ENCODE assay signal across 9 cellular contexts in genomic region chr6:112037783-112038216, GRCh38. TPM values are rescaled to one million over a fixed set of nuclear protein-coding genes. Genes with fewer than 3 reads are reported as not detected.
DNase-seq lines count a peak whose midpoint lies in the region; ATAC-seq and TF ChIP-seq lines count a peak whose summit lies in the region.
"Had no signal": no experiment of that assay in that cellular context is flagged by ENCODE, and none has a peak within 500 bp of the region (broad histone marks: within the 10 kb centered on the region; RNA-seq: fewer than 3 reads in every experiment).

No MANE protein-coding gene starts in this region.

- H3K36me3 ChIP-seq in BJ (ENCODE audit: control insufficient read depth, insufficient read depth, low read length) (no peaks in the 10 kb centered on the region), PC-9 (ENCODE audit: low read depth) (no peaks in the 10 kb centered on the region), esophagus muscularis mucosa (no peaks in the 10 kb centered on the region), osteoblast (ENCODE audit: insufficient read depth, low read length) (no peaks in the 10 kb centered on the region), prostate gland (no peaks in the 10 kb centered on the region)

- CTCF ChIA-PET in BJ (lab: Yijun Ruan, JAX), result interaction anchor here (1.8 to 2.4 kb wide), 2 partner anchors 23 to 328 kb away, joined by 6 to 13 read pairs; no protein-coding TSS in a partner anchor
- CTCF ChIA-PET in PC-9 (lab: Charles Lee), result interaction anchor here (0.6 to 0.8 kb wide), 2 partner anchors 22 to 328 kb away, joined by 3 read pairs; no protein-coding TSS in a partner anchor

- H3K9me3 ChIP-seq in PC-9 (ENCODE audit: insufficient read depth, low read depth) (no peaks in the 10 kb centered on the region), esophagus muscularis mucosa (no peaks in the 10 kb centered on the region), osteoblast (ENCODE audit: low read depth, low read length) (no peaks in the 10 kb centered on the region), prostate gland (no peaks in the 10 kb centered on the region)

- no peaks in the 10 kb centered on the region for H3K27me3 ChIP-seq in BJ (ENCODE audit: control insufficient read depth, insufficient read depth, low read length)
- no peaks in the 10 kb centered on the region for H3K27me3 ChIP-seq in PC-9 (ENCODE audit: insufficient read depth, low read depth)
- no peaks in the 10 kb centered on the region for H3K27me3 ChIP-seq in esophagus muscularis mucosa
- no peaks in the 10 kb centered on the region for H3K27me3 ChIP-seq in osteoblast (ENCODE audit: insufficient read depth, low read length)
- H3K27me3 ChIP-seq in prostate gland (replicated peaks; ENCODE audit: insufficient read depth), result no peaks in the 10 kb centered on the region

- no peak for TF ChIP-seq POLR2A in esophagus muscularis mucosa (IDR thresholded peaks at IDR 0.05; ENCODE audit: low read depth)
- no peak for TF ChIP-seq POLR2A in prostate gland (IDR thresholded peaks at IDR 0.05)

- H3K79me2 ChIP-seq in PC-9 (ENCODE audit: low read depth) (no peaks in the 10 kb centered on the region), osteoblast (ENCODE audit: insufficient read depth, low read length) (no peaks in the 10 kb centered on the region)

- H3K4me2 ChIP-seq in PC-9 (no peak overlapping the region), osteoblast (ENCODE audit: insufficient read depth, low read length) (peak overlapping the region; percentile 70)

- no TSS peak for BruUV-seq in PC-9 (replicated peaks; lab: Mats Ljungman, UMichigan)

- H3K4me3 ChIP-seq in BJ (ENCODE audit: low read depth, low read length) (no peak overlapping the region), PC-9 (no peak overlapping the region), esophagus muscularis mucosa (no peak overlapping the region), osteoblast (ENCODE audit: insufficient read depth, low read length) (peak overlapping the region; percentile 35), prostate gland (no peak overlapping the region)

- no peaks in the 10 kb centered on the region for H3F3A ChIP-seq in PC-9 (ENCODE audit: insufficient read depth, low read depth)

- H4K20me1 ChIP-seq in PC-9 (ENCODE audit: insufficient read depth) (no peaks in the 10 kb centered on the region), osteoblast (ENCODE audit: insufficient read depth, low read length) (no peaks in the 10 kb centered on the region)

- H3K4me1 ChIP-seq in PC-9 (replicated peaks; ENCODE audit: insufficient read depth) (0 out of 2 replicates have a peak, but pooled peaks cover 3% of the 10 kb centered on the region), esophagus muscularis mucosa (peaks cover 13 to 24% (median 13%) of the 10 kb centered on the region in 4 donors), osteoblast (ENCODE audit: insufficient read depth, low read length) (peaks cover 69% of the 10 kb centered on the region), prostate gland (replicated peaks) (no peaks in the 10 kb centered on the region)

- no peak for TF ChIP-seq EP300 in esophagus muscularis mucosa (IDR thresholded peaks at IDR 0.05)

- TF ChIP-seq CTCF in BJ (IDR thresholded peaks at IDR 0.05; ENCODE audit: insufficient read depth, low read depth, low read length) (no peak), PC-9 (conservative IDR thresholded peaks at IDR 0.05) (no peak), esophagus muscularis mucosa (IDR thresholded peaks at IDR 0.05) (no peak), osteoblast (IDR thresholded peaks at IDR 0.05; ENCODE audit: extremely low read depth, low read depth, low read length) (no peak), prostate gland (IDR thresholded peaks at IDR 0.05) (no peak)

- 9% methylated on average over 5 of the region's 8 CpGs for WGBS in esophagus muscularis mucosa
- WGBS in prostate gland, result 68% methylated on average over 8 of the region's 8 CpGs

- no peaks in the 10 kb centered on the region for H3K9me2 ChIP-seq in PC-9 (ENCODE audit: insufficient read depth)

- ATAC-seq in GM21528 (IDR thresholded peaks at IDR 0.05; ENCODE audit: low FRiP score, unreplicated experiment), result no peak

- H3K27ac ChIP-seq in PC-9 (no peak overlapping the region), esophagus muscularis mucosa (replicated peaks in 1 of 4) (peak overlapping the region; percentile 56 to 76 (median 66)), osteoblast (ENCODE audit: low read depth, low read length) (peak overlapping the region; percentile 100), prostate gland (peak overlapping the region in 1 of 2 donors; percentile 29)

- DNase-seq in BJ (ENCODE audit: low read depth) (peak; percentile 86), PC-9 (peak; percentile 26 to 64), esophagus muscularis mucosa (ENCODE audit: extremely low spot score) (no peak), osteoblast (ENCODE audit: insufficient read length, low spot score, missing footprints) (peak; percentile 86), NCI-H1105 treated with DMSO at 0.1 percent for 48 hours (lab: John Stamatoyannopoulos, UW) (no peak), NCI-H1092 (lab: John Stamatoyannopoulos, UW) (no peak), prostate gland (ENCODE audit: low spot score) (no peak)
- DNase-seq: NCI-H510A treated with DMSO at 0.1 percent for 48 hours had no signal

- intact Hi-C loops in PC-9 (cut with micrococcal nuclease; ENCODE audit: unreplicated experiment), result no loop called here
- intact Hi-C loops in esophagus muscularis mucosa (cut with DNase I), result no loop called here
- intact Hi-C loops in prostate gland (cut with DNase I), result no loop called here

- H2AFZ ChIP-seq in PC-9, result no peak overlapping the region
- peak overlapping the region; percentile 47 for H2AFZ ChIP-seq in osteoblast (ENCODE audit: low read length)

- POLR2A ChIA-PET in BJ (lab: Charles Lee), result interaction anchor here (0.6 to 0.7 kb wide), 2 partner anchors 281 to 1496 kb away, joined by 3 to 4 read pairs; no protein-coding TSS in a partner anchor
- POLR2A ChIA-PET in PC-9 (lab: Charles Lee; ENCODE audit: unreplicated experiment), result interaction anchor here (0.5 to 0.6 kb wide), 2 partner anchors 116 to 1522 kb away, joined by 4 to 6 read pairs; no protein-coding TSS in a partner anchor

RNA-seq across cellular contexts. Expression of gene CCN6, which starts 16.1 kb away (rescaled TPM):
- 0.07 TPM in 1 of 2 replicates, not detected in the other for polyA plus RNA-seq in BJ (2011; rRNA removed)
- polyA minus RNA-seq in BJ (2011; rRNA and poly(A)+ RNA removed), result not detected in 2 replicates
- not detected in 2 replicates for total RNA-seq in PC-9 (2021)
- total RNA-seq in esophagus muscularis mucosa, result not detected
- total RNA-seq in osteoblast, result 6.8 and 6.9 TPM in 2 replicates
- total RNA-seq in prostate gland, result under 1 TPM in 1 of 2 donors, not detected in 1; 0.62 TPM

RNA-seq across cellular contexts. Expression of gene TUBE1, which starts 49.5 kb away (rescaled TPM):
- 16.6 and 36.1 TPM in 2 replicates for polyA plus RNA-seq in BJ (2011; rRNA removed)
- 13.8 and 13.9 TPM in 2 replicates for polyA minus RNA-seq in BJ (2011; rRNA and poly(A)+ RNA removed)
- total RNA-seq in PC-9 (2021) (27.0 and 30.3 TPM in 2 replicates), esophagus muscularis mucosa (10 to 100 TPM; 15.6 to 35.3 (median 20.3) TPM), osteoblast (49.6 and 49.8 TPM in 2 replicates), prostate gland (10 to 100 TPM; 20.5 to 36.8 TPM)

RNA-seq across cellular contexts. Expression of gene FAM229B, which starts 49.6 kb away (rescaled TPM):
- 26.8 and 40.7 TPM in 2 replicates for polyA plus RNA-seq in BJ (2011; rRNA removed)
- 5.6 and 5.7 TPM in 2 replicates for polyA minus RNA-seq in BJ (2011; rRNA and poly(A)+ RNA removed)
- total RNA-seq in PC-9 (2021) (12.3 and 16.3 TPM in 2 replicates), esophagus muscularis mucosa (10 to 100 TPM; 10.6 to 23.3 (median 14.1) TPM), osteoblast (11.6 and 17.4 TPM in 2 replicates), prostate gland (10 to 100 TPM; 13.7 to 32.2 TPM)

Comparison
In these comparisons a context has a peak if more than half of its experiments do, and no peak if none do; other contexts are left out.
1. DNase-seq: peak in BJ (single experiment), PC-9 (2 of 2) and osteoblast (single experiment); none in esophagus muscularis mucosa (single experiment), NCI-H1105 treated with DMSO at 0.1 percent for 48 hours (single experiment), NCI-H1092 (single experiment) and prostate gland (single experiment).